In the genomic region with DNA sequence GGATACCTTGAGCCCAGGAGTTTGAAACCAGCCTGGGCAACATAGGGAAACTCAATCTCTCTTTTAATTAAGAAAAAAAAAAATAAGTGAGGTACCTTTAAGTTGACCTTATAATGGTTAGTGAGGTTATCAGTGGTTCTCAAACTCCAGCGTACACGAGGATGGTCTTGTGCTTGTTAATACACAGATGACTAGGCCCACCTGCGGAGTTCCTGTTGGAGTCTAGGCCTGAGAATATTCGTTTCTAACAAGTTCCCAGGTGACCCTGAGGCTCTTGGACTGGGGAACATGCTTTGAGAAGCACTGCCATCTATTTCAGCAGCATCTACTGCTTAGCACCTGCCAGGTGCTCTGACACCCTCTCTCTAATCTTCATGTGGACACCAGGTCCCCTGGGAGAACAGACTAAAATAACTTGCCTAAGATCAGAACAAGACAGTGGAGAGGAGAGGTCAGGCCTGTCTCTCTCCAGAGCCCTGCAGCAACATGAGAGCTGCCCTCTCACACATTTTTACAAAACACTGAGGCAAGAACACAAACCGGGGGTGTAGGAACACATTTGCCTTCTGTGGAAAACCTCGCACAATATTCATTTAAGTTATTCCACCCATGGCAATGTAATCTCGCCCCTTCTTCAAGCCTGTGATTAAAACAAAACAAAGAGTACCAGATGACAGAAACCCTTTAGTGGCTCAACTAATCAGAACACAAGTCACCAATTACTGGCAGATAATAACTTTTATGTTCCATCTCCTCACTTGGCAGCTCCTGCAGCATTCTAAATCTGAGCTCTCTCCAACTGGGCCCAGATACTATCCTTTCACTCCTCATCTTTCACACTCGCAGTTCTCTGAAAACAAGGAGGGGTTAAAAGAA, we compare ENCODE assay signal across 14 cellular contexts. TPM values are rescaled to one million over a fixed set of nuclear protein-coding genes. Genes with fewer than 3 reads are reported as not detected.
DNase-seq lines count a peak whose midpoint lies in the region; ATAC-seq and TF ChIP-seq lines count a peak whose summit lies in the region.
"Had no signal": no experiment of that assay in that cellular context is flagged by ENCODE, and none has a peak within 500 bp of the region (broad histone marks: within the 10 kb centered on the region; RNA-seq: fewer than 3 reads in every experiment).

No MANE protein-coding gene starts in this region.

- peaks cover 3 to 51% (median 25%) of the 10 kb centered on the region in 12 donors for H3K4me1 ChIP-seq in heart left ventricle
- peaks cover 37 to 47% (median 45%) of the 10 kb centered on the region in 3 donors for H3K4me1 ChIP-seq in skeletal muscle tissue (ENCODE audit: control insufficient read depth in 3 of 3, insufficient read depth in 3 of 3, low read length in 3 of 3)

- ATAC-seq in HG03139 (IDR thresholded peaks at IDR 0.05; ENCODE audit: unreplicated experiment): peak; percentile 57
- peak; percentile 11 to 66 (median 58) for ATAC-seq in heart left ventricle
- ATAC-seq in HG03457 (IDR thresholded peaks at IDR 0.05; ENCODE audit: unreplicated experiment): no peak
- ATAC-seq in stimulated activated naive CD8-positive, alpha-beta T cell treated with anti-CD3 and anti-CD28 coated beads, Interleukin-15, Interleukin-2, amounts not matched to agents 100 U/mL and 50 U/mL, for 24 hours: no peak
- ATAC-seq: esophagus mucosa, T-cell had no signal

- H3K27me3 ChIP-seq in heart left ventricle (no peaks in the 10 kb centered on the region), skeletal muscle tissue (ENCODE audit: control insufficient read depth in 3 of 3, insufficient read depth in 3 of 3, low read length in 3 of 3) (no peaks in the 10 kb centered on the region)
- H3K27me3 ChIP-seq: MG63 had no signal

- DNase-seq in NCI-H2171 (lab: John Stamatoyannopoulos, UW) (peak; percentile 12), heart left ventricle (no peak)
- no peak for DNase-seq in activated CD8-positive, alpha-beta memory T cell treated with anti-CD3 and anti-CD28 coated beads, Interleukin-2, amount 50 U/mL, for 48 hours
- no peak for DNase-seq in stimulated activated naive CD8-positive, alpha-beta T cell treated with anti-CD3 and anti-CD28 coated beads, Interleukin-15, Interleukin-2, amounts not matched to agents 100 U/mL and 50 U/mL, for 24 hours
- DNase-seq: central memory CD4-positive, alpha-beta T cell; COR-L47; MG63; NCI-H774; stimulated activated naive CD4-positive, alpha-beta T cell; T-cell had no signal

- 47 to 49% (median 48%) methylated on average over 8 of the region's 8 CpGs for WGBS in heart left ventricle, 4 donors

- no peak for TF ChIP-seq POLR2A in heart left ventricle (IDR thresholded peaks at IDR 0.05)

- peak overlapping the region in 2 of 3 donors; percentile 35 to 53 for H3K9ac ChIP-seq in skeletal muscle tissue (ENCODE audit: low read depth in 1 of 3, low read length in 3 of 3)

- H3K9me3 ChIP-seq in heart left ventricle: no peaks in the 10 kb centered on the region
- H3K9me3 ChIP-seq in skeletal muscle tissue (ENCODE audit: control insufficient read depth in 3 of 3, low read length in 3 of 3): no peaks in the 10 kb centered on the region
- H3K9me3 ChIP-seq: MG63 had no signal

- peak overlapping the region in 1 of 12 donors; percentile 15 for H3K27ac ChIP-seq in heart left ventricle
- H3K27ac ChIP-seq in skeletal muscle tissue (ENCODE audit: low read depth, low read length): no peak overlapping the region

- H3K4me3 ChIP-seq in heart left ventricle (no peak overlapping the region), skeletal muscle tissue (ENCODE audit: low read length in 3 of 3) (peak overlapping the region in 1 of 3 donors; percentile 18)
- H3K4me3 ChIP-seq: MG63 had no signal

- intact Hi-C loops in heart left ventricle (cut with DNase I): no loop called here

- H3K36me3 ChIP-seq in heart left ventricle (no peaks in the 10 kb centered on the region), skeletal muscle tissue (ENCODE audit: control insufficient read depth in 3 of 3, insufficient read depth in 3 of 3, low read length in 3 of 3) (no peaks in the 10 kb centered on the region)
- H3K36me3 ChIP-seq: MG63 had no signal

- TF ChIP-seq CTCF in heart left ventricle (IDR thresholded peaks at IDR 0.05): no peak

RNA-seq across cellular contexts. Expression of gene TLE1, which starts 24.5 kb away (rescaled TPM):
- total RNA-seq in heart left ventricle (10 to 100 TPM in 5 of 9 donors, 1 to 10 TPM in 4; 6.2 to 25.4 (median 12.0) TPM), skeletal muscle tissue (65.2 TPM)
- polyA plus RNA-seq in heart left ventricle: 1 to 10 TPM; 7.9 to 9.6 TPM

Comparison
In these comparisons a context has a peak if more than half of its experiments do, and no peak if none do; other contexts are left out.
1. ATAC-seq: peak in HG03139 (single experiment) and heart left ventricle (4 of 4); none in HG03457 (single experiment) and stimulated activated naive CD8-positive, alpha-beta T cell treated with anti-CD3 and anti-CD28 coated beads, Interleukin-15, Interleukin-2, amounts not matched to agents 100 U/mL and 50 U/mL, for 24 hours (single experiment).